In genomic region chr7:125661-126060, GRCh38 we compare ENCODE assay signal across 17 cellular contexts.
"Had no signal": no experiment of that assay in that cellular context is flagged by ENCODE, and none has a peak within 500 bp of the region (broad histone marks: within the 10 kb centered on the region; RNA-seq: fewer than 3 reads in every experiment).

No MANE protein-coding gene starts in this region.

- ATAC-seq: activated T-cell treated with anti-CD3 and anti-CD28 coated beads, Interleukin-2, amount 50 U/mL, for 72 hours; left lung; mucosa of descending colon; naive thymus-derived CD4-positive, alpha-beta T cell; pancreas; stimulated activated naive CD8-positive, alpha-beta T cell treated with anti-CD3 and anti-CD28 coated beads, Interleukin-15, amount 100 ng/mL, for 72 hours had no signal

- H3K4me2 ChIP-seq: hepatocyte had no signal

- H3K27ac ChIP-seq: hepatocyte, left lung, pancreas, sigmoid colon, spleen had no signal

- H3K4me3 ChIP-seq: hepatocyte, left lung, mucosa of descending colon, pancreas, sigmoid colon, spleen had no signal

- H3K36me3 ChIP-seq: left lung, pancreas, sigmoid colon, spleen had no signal

- H3K4me1 ChIP-seq: pancreas had no signal

- H3K27me3 ChIP-seq: pancreas, sigmoid colon had no signal

- H3K79me2 ChIP-seq: hepatocyte had no signal

- DNase-seq: activated CD4-positive, alpha-beta T cell treated with anti-CD3 and anti-CD28 coated beads, Interleukin-2, amount 10 ng/mL, durations not matched to agents 7 days and 5 days; activated CD4-positive, CD25-positive, alpha-beta regulatory T cell; activated CD8-positive, alpha-beta memory T cell treated with anti-CD3 and anti-CD28 coated beads, Interleukin-2, amount 50 U/mL, for 48 hours; activated naive CD8-positive, alpha-beta T cell treated with anti-CD3 and anti-CD28 coated beads, Interleukin-2, amount 10 ng/mL, durations not matched to agents 7 days and 5 days; activated T-cell treated with anti-CD3 and anti-CD28 coated beads, Interleukin-2, amount 50 U/mL, for 72 hours; cortex of kidney; effector memory CD4-positive, alpha-beta T cell; mammary epithelial cell; mucosa of descending colon; naive thymus-derived CD4-positive, alpha-beta T cell; pancreas; sigmoid colon; spleen; stimulated activated naive CD8-positive, alpha-beta T cell treated with anti-CD3 and anti-CD28 coated beads, Interleukin-15, amount 100 ng/mL, for 72 hours had no signal

- FAIRE-seq: keratinocyte, pancreas had no signal
